8 cellular contexts compared by ENCODE assay signal in genomic region chr5:139438707-139439012, GRCh38. TPM values are rescaled to one million over a fixed set of nuclear protein-coding genes. Genes with fewer than 3 reads are reported as not detected.
DNase-seq lines count a peak whose midpoint lies in the region; ATAC-seq and TF ChIP-seq lines count a peak whose summit lies in the region.

No MANE protein-coding gene starts in this region.

- H3K27me3 ChIP-seq in DND-41 (ENCODE audit: insufficient read depth, low read length, poor library complexity) (no peaks in the 10 kb centered on the region), OCI-LY3 (ENCODE audit: low read depth, low read length) (no peaks in the 10 kb centered on the region), endodermal cell (ENCODE audit: control insufficient read depth, insufficient read depth, low read length, poor library complexity, severe bottlenecking) (no peaks in the 10 kb centered on the region), parathyroid adenoma (ENCODE audit: control insufficient read depth, insufficient read depth, low read length) (no peaks in the 10 kb centered on the region)

- H3K4me1 ChIP-seq in DND-41 (ENCODE audit: insufficient read depth, low read length) (peaks cover 19% of the 10 kb centered on the region), OCI-LY3 (ENCODE audit: low read length) (peaks cover 30% of the 10 kb centered on the region), endodermal cell (ENCODE audit: control insufficient read depth, insufficient read depth, low read length) (no peaks in the 10 kb centered on the region), parathyroid adenoma (peaks cover 7% of the 10 kb centered on the region)

- H2AFZ ChIP-seq in DND-41 (ENCODE audit: low read depth, low read length) (peak overlapping the region; percentile 47), OCI-LY3 (ENCODE audit: low read depth, low read length) (no peak overlapping the region), parathyroid adenoma (peak overlapping the region; percentile 99)

- H3K9me3 ChIP-seq in DND-41 (ENCODE audit: insufficient read depth, low read length, severe bottlenecking) (no peaks in the 10 kb centered on the region), OCI-LY3 (ENCODE audit: insufficient read depth, low read length) (no peaks in the 10 kb centered on the region), endodermal cell (ENCODE audit: control insufficient read depth, low read length) (no peaks in the 10 kb centered on the region), parathyroid adenoma (ENCODE audit: control insufficient read depth, low read length) (no peaks in the 10 kb centered on the region)

- H3K36me3 ChIP-seq in DND-41 (ENCODE audit: insufficient read depth, low read length) (no peaks in the 10 kb centered on the region), OCI-LY3 (replicated peaks; ENCODE audit: low read depth, low read length) (no peaks in the 10 kb centered on the region), endodermal cell (ENCODE audit: control insufficient read depth, insufficient read depth, low read length) (peaks cover 8% of the 10 kb centered on the region), parathyroid adenoma (ENCODE audit: control insufficient read depth, insufficient read depth, low read length) (no peaks in the 10 kb centered on the region)

- H4K20me1 ChIP-seq in DND-41 (ENCODE audit: insufficient read depth, low read length) (no peaks in the 10 kb centered on the region), OCI-LY3 (ENCODE audit: insufficient read depth, low read length) (no peaks in the 10 kb centered on the region)

- H3K27me3 Mint-ChIP-seq in endodermal cell (ENCODE audit: insufficient read depth): peaks cover 6% of the 10 kb centered on the region

- no peak overlapping the region; the same call in 1 of the 2 replicates for H3K27ac ChIP-seq in DND-41 (ENCODE audit: low read length)
- no peak overlapping the region for H3K27ac ChIP-seq in OCI-LY3 (ENCODE audit: low read length)
- no peak overlapping the region for H3K27ac ChIP-seq in endodermal cell (ENCODE audit: low read depth, low read length)
- H3K27ac ChIP-seq in parathyroid adenoma: peak overlapping the region; percentile 48

- H3K4me2 ChIP-seq in DND-41 (ENCODE audit: insufficient read depth, low read length) (peak overlapping the region; percentile 93), OCI-LY3 (ENCODE audit: low read length) (peak overlapping the region; percentile 85), parathyroid adenoma (ENCODE audit: low read length) (peak overlapping the region; percentile 100)

- peaks cover 18% of the 10 kb centered on the region for H3K4me1 Mint-ChIP-seq in endodermal cell

- peaks cover 13% of the 10 kb centered on the region for H3K36me3 Mint-ChIP-seq in endodermal cell (ENCODE audit: low read depth)

- no peaks in the 10 kb centered on the region for H3K9me3 Mint-ChIP-seq in endodermal cell

- H3K27ac Mint-ChIP-seq in endodermal cell: peak overlapping the region; percentile 97

- H3K4me3 ChIP-seq in DND-41 (ENCODE audit: low read depth in 1 of 2, low read length in 2 of 2) (peak overlapping the region; percentile 67 to 91; a peak in 3 of 4 replicates), OCI-LY3 (ENCODE audit: low read length) (peak overlapping the region; percentile 96), endodermal cell (ENCODE audit: low read length) (peak overlapping the region; percentile 92), parathyroid adenoma (ENCODE audit: low read depth, low read length) (peak overlapping the region; percentile 100)

- ATAC-seq in DND-41 (ENCODE audit: insufficient read depth, low read depth) (no peak; the same call in 2 of the 3 replicates), omental fat pad (ENCODE audit: low FRiP score) (no peak), HG03342 (IDR thresholded peaks at IDR 0.05; ENCODE audit: unreplicated experiment) (no peak)

- no peak for TF ChIP-seq CTCF in DND-41 (IDR thresholded peaks at IDR 0.05; ENCODE audit: borderline replicate concordance, extremely low read depth, low read length, poor library complexity, severe bottlenecking)
- no peak for TF ChIP-seq CTCF in OCI-LY3 (IDR thresholded peaks at IDR 0.05; ENCODE audit: low read depth, low read length)
- TF ChIP-seq CTCF in endodermal cell (conservative IDR thresholded peaks at IDR 0.05): no peak
- no peak for TF ChIP-seq CTCF in parathyroid adenoma (IDR thresholded peaks at IDR 0.05)
- no peak for TF ChIP-seq CTCF in omental fat pad (IDR thresholded peaks at IDR 0.05)

- DNase-seq in DND-41: no peak
- DNase-seq in endodermal cell: peak; percentile 52
- DNase-seq in AG08395 (ENCODE audit: low spot score): no peak
- DNase-seq in omental fat pad (ENCODE audit: low spot score): no peak
- DNase-seq in HK-2 (ENCODE audit: unreplicated experiment): no peak

- 45 to 57% methylated on average over 8 of the region's 8 CpGs for WGBS in endodermal cell (ENCODE audit: insufficient coverage in 1 of 2, insufficient read length in 1 of 2), 2 experiments

- H3K9ac ChIP-seq in DND-41 (ENCODE audit: low read depth, low read length) (peak overlapping the region; percentile 75), OCI-LY3 (ENCODE audit: low read length) (peak overlapping the region; percentile 37; the same call in 1 of the 2 replicates), endodermal cell (ENCODE audit: extremely low read depth, low read length, poor library complexity, severe bottlenecking) (no peak overlapping the region), parathyroid adenoma (no peak overlapping the region)

- H3K79me2 ChIP-seq in DND-41 (ENCODE audit: insufficient read depth, low read length): 0 out of 2 replicates have a peak, but pooled peaks cover 2% of the 10 kb centered on the region
- no peaks in the 10 kb centered on the region for H3K79me2 ChIP-seq in OCI-LY3 (ENCODE audit: low read length)
- no peaks in the 10 kb centered on the region for H3K79me2 ChIP-seq in parathyroid adenoma

- H3K4me3 Mint-ChIP-seq in endodermal cell: peak overlapping the region; percentile 88

RNA-seq across cellular contexts. Expression of gene DNAJC18, which starts 0.7 kb away (rescaled TPM):
- total RNA-seq in endodermal cell (10 to 100 TPM; 21.8 to 26.6 TPM), omental fat pad (1 to 10 TPM; 6.1 to 7.4 (median 6.5) TPM)
- 30.9 TPM for polyA plus RNA-seq in endodermal cell (2013, experiment 1 of 2)
- polyA plus RNA-seq in endodermal cell (2013, experiment 2 of 2): 32.0 TPM

RNA-seq across cellular contexts. Expression of gene ECSCR, which starts 23.9 kb away (rescaled TPM):
- under 1 TPM in 1 of 2 donors, not detected in 1; 0.62 TPM for total RNA-seq in endodermal cell
- 1.0 TPM for polyA plus RNA-seq in endodermal cell (2013, experiment 1 of 2)
- polyA plus RNA-seq in endodermal cell (2013, experiment 2 of 2): 0.46 TPM
- 10 to 100 TPM; 17.9 to 57.4 (median 35.9) TPM for total RNA-seq in omental fat pad

RNA-seq across cellular contexts. Expression of gene SMIM33, which starts 32.1 kb away (rescaled TPM):
- total RNA-seq in endodermal cell: not detected
- polyA plus RNA-seq in endodermal cell (2013, experiment 1 of 2): not detected
- not detected for polyA plus RNA-seq in endodermal cell (2013, experiment 2 of 2)
- not detected for total RNA-seq in omental fat pad

RNA-seq across cellular contexts. Expression of gene SPATA24, which starts 34.8 kb away (rescaled TPM):
- total RNA-seq in endodermal cell: 10 to 100 TPM in 1 of 2 donors, 1 to 10 TPM in 1; 9.8 to 10.6 TPM
- 9.7 TPM for polyA plus RNA-seq in endodermal cell (2013, experiment 1 of 2)
- polyA plus RNA-seq in endodermal cell (2013, experiment 2 of 2): 7.9 TPM
- 1 to 10 TPM; 1.8 to 3.3 (median 2.0) TPM for total RNA-seq in omental fat pad

RNA-seq across cellular contexts. Expression of gene PROB1, which starts 43.8 kb away (rescaled TPM):
- total RNA-seq in endodermal cell: 1 to 10 TPM; 4.8 to 6.6 TPM
- 1.4 TPM for polyA plus RNA-seq in endodermal cell (2013, experiment 1 of 2)
- polyA plus RNA-seq in endodermal cell (2013, experiment 2 of 2): 1.4 TPM
- 1 to 10 TPM in 2 of 4 donors, under 1 TPM in 2; 0.46 to 2.0 (median 1.2) TPM for total RNA-seq in omental fat pad

Comparison
In these comparisons a context has a peak if more than half of its experiments do, and no peak if none do; other contexts are left out.
1. H3K9ac ChIP-seq: peak in DND-41 (single experiment) and OCI-LY3 (single experiment); none in endodermal cell (single experiment) and parathyroid adenoma (single experiment).
2. RNA of gene ECSCR, which starts 23.9 kb away (total RNA-seq): 17.9 to 57.4 TPM in omental fat pad; 0.62 TPM in endodermal cell; every median in the first group is over 10 times any median in the second.
3. Peak in every context shown above with its lines, with median percentiles within 50 percentile points of each other: H3K4me2 ChIP-seq and H3K4me3 ChIP-seq.